ENCODE assay signal across 21 cellular contexts in genomic region chr5:29148073-29148472, GRCh38.
A peak's percentile ranks its signal among the peaks of the same experiment; 100 is the strongest.
DNase-seq lines count a peak whose midpoint lies in the region; ATAC-seq, FAIRE-seq and TF ChIP-seq lines count a peak whose summit lies in the region.
"Had no signal": no experiment of that assay in that cellular context is flagged by ENCODE, and none has a peak within 500 bp of the region (broad histone marks: within the 10 kb centered on the region; RNA-seq: fewer than 3 reads in every experiment).

No MANE protein-coding gene starts in this region.

- 12% methylated on average over 3 of the region's 3 CpGs for WGBS in K562 (ENCODE audit: insufficient coverage, low coverage, missing lambda C conversion rate)
- WGBS in mesendoderm (ENCODE audit: extremely low coverage, insufficient coverage, low lambda C conversion rate) = no CpG with 5 or more reads among the region's 3 CpGs

- intact Hi-C loops in K562 (cut with micrococcal nuclease) = no loop called here

- no peak overlapping the region for H3K27ac Mint-ChIP-seq in GM23338
- H3K27ac Mint-ChIP-seq: B cell; CD4-positive, alpha-beta T cell; CD8-positive, alpha-beta T cell had no signal

- H3K9me3 Mint-ChIP-seq in GM23338 = no peaks in the 10 kb centered on the region

- TF ChIP-seq RAD21 in K562 (CRISPR knock-in tag; conservative IDR thresholded peaks at IDR 0.05 in 1 of 2, IDR thresholded peaks at IDR 0.05 in 1 of 2) = no peak

- no peak overlapping the region for H2BK120ac ChIP-seq in mesendoderm (ENCODE audit: low read depth, low read length)

- TF ChIP-seq CTCF in GM23338 (conservative IDR thresholded peaks at IDR 0.05; ENCODE audit: low read depth in 2 of 2) (no peak), K562 (IDR thresholded peaks at IDR 0.05 in 2 of 3, conservative IDR thresholded peaks at IDR 0.05 in 1 of 3; ENCODE audit: insufficient read depth in 2 of 3, low read depth in 1 of 3, low read length in 3 of 3) (no peak)

- no peak overlapping the region for H3K56ac ChIP-seq in mesendoderm (ENCODE audit: low read length)

- no peak overlapping the region for H2AFZ ChIP-seq in GM23338
- H2AFZ ChIP-seq in K562 (ENCODE audit: low read depth, low read length) = no peak overlapping the region

- H3K27me3 Mint-ChIP-seq in GM23338 (ENCODE audit: insufficient read depth, low read depth, poor library complexity) = peaks cover 1% of the 10 kb centered on the region
- H3K27me3 Mint-ChIP-seq: B cell; CD4-positive, alpha-beta T cell had no signal

- no peak overlapping the region for H4K8ac ChIP-seq in mesendoderm (ENCODE audit: low read depth, low read length)

- BruUV-seq in K562 (replicated peaks; lab: Mats Ljungman, UMichigan) = no TSS peak

- no peak for TF ChIP-seq POLR2A in K562 (conservative IDR thresholded peaks at IDR 0.05)

- H2AK5ac ChIP-seq in mesendoderm (ENCODE audit: low read length) = no peak overlapping the region

- TF ChIP-seq EP300 in K562 (IDR thresholded peaks at IDR 0.05; ENCODE audit: low read length) = no peak

- CTCF ChIA-PET in K562 (lab: Yijun Ruan, JAX; ENCODE audit: low intra/inter-chr PET ratio) = no interaction called here

- H3K27ac ChIP-seq in GM23338 (ENCODE audit: low read depth) (peak overlapping the region; percentile 27; the same call in 1 of the 2 replicates), K562 (ENCODE audit: extremely low read depth, low read depth, low read length) (no peak overlapping the region), mesendoderm (ENCODE audit: low read depth, low read length) (no peak overlapping the region)
- H3K27ac ChIP-seq: 22Rv1; A549; BLaER1 treated with 17β-estradiol and CSF1 and Interleukin-3, amounts not matched to agents 10 nM and 100 nM; C4-2B had no signal

- no peaks in the 10 kb centered on the region for H3K36me3 ChIP-seq in GM23338 (ENCODE audit: insufficient read depth)
- no peaks in the 10 kb centered on the region for H3K36me3 ChIP-seq in K562 (ENCODE audit: control insufficient read depth, insufficient read depth, low read length)
- H3K36me3 ChIP-seq in mesendoderm (ENCODE audit: control insufficient read depth, insufficient read depth, low read length) = no peaks in the 10 kb centered on the region
- H3K36me3 ChIP-seq: BLaER1 treated with 17β-estradiol and CSF1 and Interleukin-3, amounts not matched to agents 10 nM and 100 nM had no signal

- peak overlapping the region; percentile 68 for H3K18ac ChIP-seq in mesendoderm (ENCODE audit: low read length)

- H4K5ac ChIP-seq in mesendoderm (ENCODE audit: low read length) = no peak overlapping the region

- ATAC-seq in GM23338 (no peak), K562 (no peak), GM19397 (IDR thresholded peaks at IDR 0.05; ENCODE audit: unreplicated experiment) (no peak)
- ATAC-seq: A549; CD8-positive, alpha-beta T cell had no signal

- H3K4me3 Mint-ChIP-seq in GM23338 = no peak overlapping the region
- H3K4me3 Mint-ChIP-seq: B cell; CD4-positive, alpha-beta T cell; CD8-positive, alpha-beta T cell had no signal

- POLR2A ChIA-PET in K562 (lab: Yijun Ruan, JAX) = no interaction called here

- H4K20me1 ChIP-seq in GM23338 (replicated peaks; ENCODE audit: insufficient read depth) (no peaks in the 10 kb centered on the region), K562 (replicated peaks; ENCODE audit: control insufficient read depth, insufficient read depth, low read length) (no peaks in the 10 kb centered on the region)
- H4K20me1 ChIP-seq: BLaER1 treated with 17β-estradiol and CSF1 and Interleukin-3, amounts not matched to agents 10 nM and 100 nM had no signal

- no peak overlapping the region for H3K23ac ChIP-seq in mesendoderm (ENCODE audit: low read length)

- no peaks in the 10 kb centered on the region for H3K9me1 ChIP-seq in K562 (ENCODE audit: control insufficient read depth, insufficient read depth, low read length)

- H3F3A ChIP-seq in GM23338 (replicated peaks; ENCODE audit: low read depth) = no peaks in the 10 kb centered on the region

- H2BK5ac ChIP-seq in mesendoderm (ENCODE audit: low read length) = no peak overlapping the region

- no peaks in the 10 kb centered on the region for H3K79me2 ChIP-seq in GM23338 (replicated peaks; ENCODE audit: insufficient read depth)
- H3K79me2 ChIP-seq in K562 (ENCODE audit: control insufficient read depth, insufficient read depth, low read length) = no peaks in the 10 kb centered on the region
- H3K79me2 ChIP-seq in mesendoderm (ENCODE audit: control insufficient read depth, insufficient read depth, low read length) = no peaks in the 10 kb centered on the region

- no peak overlapping the region for H3K4ac ChIP-seq in mesendoderm (ENCODE audit: low read depth, low read length)

- no peaks in the 10 kb centered on the region for H3K79me1 ChIP-seq in mesendoderm (ENCODE audit: low read length)

- H3K9me2 ChIP-seq in GM23338 (ENCODE audit: insufficient read depth) = no peaks in the 10 kb centered on the region

- H3K36me3 Mint-ChIP-seq in GM23338 (ENCODE audit: low read depth) = no peaks in the 10 kb centered on the region
- H3K36me3 Mint-ChIP-seq: CD8-positive, alpha-beta T cell had no signal

- H3K4me1 ChIP-seq in GM23338 (ENCODE audit: insufficient read depth) (peaks cover 27% of the 10 kb centered on the region), K562 (replicated peaks in 1 of 2; ENCODE audit: control insufficient read depth in 2 of 2, insufficient read depth in 2 of 2, low read length in 2 of 2) (no peaks in the 10 kb centered on the region), mesendoderm (ENCODE audit: control insufficient read depth, low read depth, low read length) (no peaks in the 10 kb centered on the region)
- H3K4me1 ChIP-seq: Caco-2 had no signal

- no peak overlapping the region for H3K4me3 ChIP-seq in GM23338
- H3K4me3 ChIP-seq in K562 = no peak overlapping the region
- H3K4me3 ChIP-seq in mesendoderm (ENCODE audit: low read length) = no peak overlapping the region
- H3K4me3 ChIP-seq: A549; BLaER1 treated with 17β-estradiol and CSF1 and Interleukin-3, amounts not matched to agents 10 nM and 100 nM had no signal

- peaks cover 34% of the 10 kb centered on the region for H3K4me1 Mint-ChIP-seq in GM23338
- H3K4me1 Mint-ChIP-seq: B cell had no signal

- H3K4me2 ChIP-seq in GM23338 (no peak overlapping the region), K562 (ENCODE audit: insufficient read depth, low read length) (no peak overlapping the region), mesendoderm (ENCODE audit: low read length) (no peak overlapping the region)
- H3K4me2 ChIP-seq: A549; BLaER1 treated with 17β-estradiol and CSF1 and Interleukin-3, amounts not matched to agents 10 nM and 100 nM had no signal

- DNase-seq in GM23338 (ENCODE audit: low spot score) = no peak
- DNase-seq in K562 (ENCODE audit: extremely low read depth in 1 of 4, low spot score in 3 of 4) = no peak
- DNase-seq in mesendoderm = no peak
- DNase-seq in NOMO-1 (lab: John Stamatoyannopoulos, UW; ENCODE audit: unreplicated experiment in 2 of 2) = no peak
- DNase-seq: AML-193; Caco-2; Calu3; CD4-positive, alpha-beta T cell; CD8-positive, alpha-beta T cell; DMS79 treated with DMSO at 0.1 percent for 48 hours; GF-D8 had no signal

- H3K9me3 ChIP-seq in K562 (replicated peaks; ENCODE audit: control insufficient read depth, insufficient read depth, low read depth, low read length) = no peaks in the 10 kb centered on the region
- H3K9me3 ChIP-seq: BLaER1 treated with 17β-estradiol and CSF1 and Interleukin-3, amounts not matched to agents 10 nM and 100 nM; Caco-2 had no signal

- H3K27me3 ChIP-seq in GM23338 (ENCODE audit: insufficient read depth) (no peaks in the 10 kb centered on the region), K562 (ENCODE audit: control insufficient read depth in 2 of 2, insufficient read depth in 2 of 2, low read length in 2 of 2) (no peaks in the 10 kb centered on the region), mesendoderm (ENCODE audit: insufficient read depth, low read length, poor library complexity) (no peaks in the 10 kb centered on the region)
- H3K27me3 ChIP-seq: BLaER1 treated with 17β-estradiol and CSF1 and Interleukin-3, amounts not matched to agents 10 nM and 100 nM had no signal

- FAIRE-seq in K562 (lab: Jason Lieb, UNC) = no peak
- FAIRE-seq: A549, D721Med, G401.6, GM12891, GM19239 had no signal

- in situ Hi-C loops in K562 (cut with MboI) = no loop called here

- no peak overlapping the region for H2BK15ac ChIP-seq in mesendoderm (replicated peaks; ENCODE audit: low read depth)

- no peak overlapping the region for H3K9ac ChIP-seq in K562 (ENCODE audit: insufficient read depth in 1 of 2, low read depth in 2 of 2, low read length in 2 of 2)
- no peak overlapping the region for H3K9ac ChIP-seq in mesendoderm (ENCODE audit: low read length)
- H3K9ac ChIP-seq: BLaER1 treated with 17β-estradiol and CSF1 and Interleukin-3, amounts not matched to agents 10 nM and 100 nM had no signal

TF ChIP-seq in GM23338, 12 proteins besides CTCF, POLR2A, EP300 and RAD21:
- TF ChIP-seq, protein P1, sequence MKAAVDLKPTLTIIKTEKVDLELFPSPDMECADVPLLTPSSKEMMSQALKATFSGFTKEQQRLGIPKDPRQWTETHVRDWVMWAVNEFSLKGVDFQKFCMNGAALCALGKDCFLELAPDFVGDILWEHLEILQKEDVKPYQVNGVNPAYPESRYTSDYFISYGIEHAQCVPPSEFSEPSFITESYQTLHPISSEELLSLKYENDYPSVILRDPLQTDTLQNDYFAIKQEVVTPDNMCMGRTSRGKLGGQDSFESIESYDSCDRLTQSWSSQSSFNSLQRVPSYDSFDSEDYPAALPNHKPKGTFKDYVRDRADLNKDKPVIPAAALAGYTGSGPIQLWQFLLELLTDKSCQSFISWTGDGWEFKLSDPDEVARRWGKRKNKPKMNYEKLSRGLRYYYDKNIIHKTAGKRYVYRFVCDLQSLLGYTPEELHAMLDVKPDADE (IDR thresholded peaks at IDR 0.05) = no peak

TF ChIP-seq in K562, 482 proteins besides CTCF, POLR2A, EP300 and RAD21:
- TF ChIP-seq ARNT (IDR thresholded peaks at IDR 0.05) = no peak
- peak; percentile 94 for TF ChIP-seq DACH1 (IDR thresholded peaks at IDR 0.05; ENCODE audit: partially characterized antibody)
- no peak for TF ChIP-seq ZEB2 (IDR thresholded peaks at IDR 0.05)
- TF ChIP-seq RHOXF2B (CRISPR knock-in tag; conservative IDR thresholded peaks at IDR 0.05) = no peak
